37 cellular contexts compared by ENCODE assay signal in genomic region chr1:53703174-53703573, GRCh38. TPM values are rescaled to one million over a fixed set of nuclear protein-coding genes. Genes with fewer than 3 reads are reported as not detected.
"Had no signal": no experiment of that assay in that cellular context is flagged by ENCODE, and none has a peak within 500 bp of the region (broad histone marks: within the 10 kb centered on the region; RNA-seq: fewer than 3 reads in every experiment).

No MANE protein-coding gene starts in this region.

- H3K4me1 ChIP-seq: adrenal gland, body of pancreas, breast epithelium had no signal

- H3K4me3 ChIP-seq: adrenal gland, body of pancreas, breast epithelium had no signal

- H3K4me3 Mint-ChIP-seq: activated B cell treated with CpG ODN at 0.5 μM for 24 hours; activated CD4-positive, alpha-beta memory T cell treated with anti-CD3 and anti-CD28 coated beads for 36 hours; activated CD4-positive, alpha-beta T cell treated with anti-CD3 and anti-CD28 coated beads, Interleukin-2, amount 10 ng/mL, durations not matched to agents 24 days and 14 days; activated CD8-positive, alpha-beta T cell treated with anti-CD3 and anti-CD28 coated beads for 36 hours; activated naive CD4-positive, alpha-beta T cell treated with anti-CD3 and anti-CD28 coated beads for 36 hours; activated naive CD8-positive, alpha-beta T cell treated with anti-CD3 and anti-CD28 coated beads for 36 hours; activated T-cell treated with anti-CD3 and anti-CD28 coated beads, Interleukin-2, amount 50 U/mL, for 4 hours; activated T-cell treated with anti-CD3 and anti-CD28 coated beads, Interleukin-2, amount 50 U/mL, for 72 hours; activated T-helper 1 cell treated with anti-CD3 and anti-CD28 coated beads, Interleukin-12 subunit alpha, Interleukin-12 subunit beta, Interleukin-2, Interleukin-4 antibody, amounts not matched to agents 30 ng/mL and 10 ng/mL and 1 ng/mL, durations not matched to agents 14 hours and 24 hours and 36 hours; activated T-helper 17 cell treated with anti-CD3 and anti-CD28 coated beads, Interleukin-2, amount 50 U/mL, for 72 hours; T-helper 1 cell treated with Interleukin-12 subunit alpha and Interleukin-12 subunit beta and Interleukin-4 antibody, amounts not matched to agents 30 μg/mL and 1 μg/mL, for 36 hours; T-helper 2 cell treated with Interferon-gamma antibody and Interleukin-4, amounts not matched to agents 5 μg/mL and 100 μg/mL, for 36 hours had no signal

- H3K27me3 ChIP-seq: adrenal gland, body of pancreas, brain microvascular endothelial cell, breast epithelium had no signal

- H3K36me3 ChIP-seq: adrenal gland, breast epithelium had no signal

- H3K36me3 Mint-ChIP-seq: activated CD4-positive, alpha-beta memory T cell treated with anti-CD3 and anti-CD28 coated beads for 36 hours; activated naive CD4-positive, alpha-beta T cell treated with anti-CD3 and anti-CD28 coated beads, Interleukin-2, amount 50 U/mL, for 72 hours; activated naive CD8-positive, alpha-beta T cell treated with anti-CD3 and anti-CD28 coated beads for 36 hours had no signal

- DNase-seq: activated B cell treated with CpG ODN at 0.5 μM for 24 hours; activated CD4-positive, alpha-beta memory T cell treated with anti-CD3 and anti-CD28 coated beads for 36 hours; activated CD4-positive, alpha-beta T cell treated with anti-CD3 and anti-CD28 coated beads for 4 hours; activated CD4-positive, alpha-beta T cell treated with anti-CD3 and anti-CD28 coated beads, Interleukin-2, amount 10 ng/mL, durations not matched to agents 24 days and 14 days; activated CD4-positive, alpha-beta T cell treated with anti-CD3 and anti-CD28 coated beads, Interleukin-2, amount 50 U/mL, for 1 hour; activated CD4-positive, alpha-beta T cell treated with anti-CD3 and anti-CD28 coated beads, Interleukin-2, amount 50 U/mL, for 4 hours; activated CD4-positive, CD25-positive, alpha-beta regulatory T cell treated with anti-CD3 and anti-CD28 coated beads, Interleukin-2, amount 50 U/mL, for 72 hours; activated CD8-positive, alpha-beta memory T cell treated with anti-CD3 and anti-CD28 coated beads, Interleukin-2, amount 50 U/mL, for 4 hours; activated CD8-positive, alpha-beta T cell treated with anti-CD3 and anti-CD28 coated beads for 36 hours; activated effector memory CD4-positive, alpha-beta T cell treated with anti-CD3 and anti-CD28 coated beads, Interleukin-2, amount 50 U/mL, for 16 hours; activated gamma-delta T cell treated with Interleukin-2 at 50 U/mL for 16 hours; activated naive CD4-positive, alpha-beta T cell; activated naive CD4-positive, alpha-beta T cell treated with anti-CD3 and anti-CD28 coated beads for 36 hours; activated naive CD4-positive, alpha-beta T cell treated with anti-CD3 and anti-CD28 coated beads, Interleukin-2, amount 50 U/mL, for 16 hours; activated naive CD8-positive, alpha-beta T cell treated with anti-CD3 and anti-CD28 coated beads for 36 hours; activated T-cell treated with anti-CD3 and anti-CD28 coated beads for 4 hours; activated T-cell treated with anti-CD3 and anti-CD28 coated beads, Interleukin-2, amount 50 U/mL, for 1 hour; activated T-cell treated with anti-CD3 and anti-CD28 coated beads, Interleukin-2, amount 50 U/mL, for 4 hours; activated T-cell treated with anti-CD3 and anti-CD28 coated beads, Interleukin-2, amount 50 U/mL, for 72 hours; adrenal gland; amniotic stem cell; body of pancreas; brain microvascular endothelial cell; central memory CD4-positive, alpha-beta T cell; T-helper 1 cell; T-helper 2 cell; T-helper 9 cell had no signal

- H3K27ac Mint-ChIP-seq: activated B cell treated with CpG ODN at 0.5 μM for 24 hours; activated CD4-positive, alpha-beta memory T cell treated with anti-CD3 and anti-CD28 coated beads for 36 hours; activated CD4-positive, alpha-beta T cell treated with anti-CD3 and anti-CD28 coated beads, Interleukin-2, amount 10 ng/mL, durations not matched to agents 24 days and 14 days; activated CD8-positive, alpha-beta T cell treated with anti-CD3 and anti-CD28 coated beads for 36 hours; activated naive CD4-positive, alpha-beta T cell treated with anti-CD3 and anti-CD28 coated beads for 36 hours; activated naive CD8-positive, alpha-beta T cell treated with anti-CD3 and anti-CD28 coated beads for 36 hours; activated T-cell treated with anti-CD3 and anti-CD28 coated beads, Interleukin-2, amount 50 U/mL, for 72 hours; activated T-helper 1 cell treated with anti-CD3 and anti-CD28 coated beads, Interleukin-12 subunit alpha, Interleukin-12 subunit beta, Interleukin-2, Interleukin-4 antibody, amounts not matched to agents 30 ng/mL and 10 ng/mL and 1 ng/mL, durations not matched to agents 14 hours and 24 hours and 36 hours; activated T-helper 17 cell treated with anti-CD3 and anti-CD28 coated beads, Interleukin-2, amount 50 U/mL, for 72 hours; T-helper 1 cell treated with Interleukin-12 subunit alpha and Interleukin-12 subunit beta and Interleukin-4 antibody, amounts not matched to agents 30 μg/mL and 1 μg/mL, for 36 hours; T-helper 2 cell treated with Interferon-gamma antibody and Interleukin-4, amounts not matched to agents 5 μg/mL and 100 μg/mL, for 36 hours had no signal

- H3K9me3 Mint-ChIP-seq: activated CD4-positive, alpha-beta memory T cell treated with anti-CD3 and anti-CD28 coated beads for 36 hours; activated CD4-positive, alpha-beta T cell treated with anti-CD3 and anti-CD28 coated beads, Interleukin-2, amount 10 ng/mL, durations not matched to agents 24 days and 14 days; activated CD8-positive, alpha-beta T cell treated with anti-CD3 and anti-CD28 coated beads for 36 hours; activated naive CD4-positive, alpha-beta T cell treated with anti-CD3 and anti-CD28 coated beads for 36 hours; activated naive CD4-positive, alpha-beta T cell treated with anti-CD3 and anti-CD28 coated beads, Interleukin-2, amount 50 U/mL, for 72 hours; activated naive CD8-positive, alpha-beta T cell treated with anti-CD3 and anti-CD28 coated beads for 36 hours; activated T-cell treated with anti-CD3 and anti-CD28 coated beads, Interleukin-2, amount 50 U/mL, for 4 hours; activated T-cell treated with anti-CD3 and anti-CD28 coated beads, Interleukin-2, amount 50 U/mL, for 72 hours; activated T-helper 1 cell treated with anti-CD3 and anti-CD28 coated beads, Interleukin-12 subunit alpha, Interleukin-12 subunit beta, Interleukin-2, Interleukin-4 antibody, amounts not matched to agents 30 ng/mL and 10 ng/mL and 1 ng/mL, durations not matched to agents 14 hours and 24 hours and 36 hours; activated T-helper 17 cell treated with anti-CD3 and anti-CD28 coated beads, Interleukin-2, amount 50 U/mL, for 72 hours; T-helper 1 cell treated with Interleukin-12 subunit alpha and Interleukin-12 subunit beta and Interleukin-4 antibody, amounts not matched to agents 30 μg/mL and 1 μg/mL, for 36 hours; T-helper 2 cell treated with Interferon-gamma antibody and Interleukin-4, amounts not matched to agents 5 μg/mL and 100 μg/mL, for 36 hours had no signal

- H3K27me3 Mint-ChIP-seq: activated CD8-positive, alpha-beta T cell treated with anti-CD3 and anti-CD28 coated beads for 36 hours had no signal

- H3K9me3 ChIP-seq: adrenal gland, body of pancreas, breast epithelium had no signal

- FAIRE-seq: astrocyte, TTC549 had no signal

- H3K4me1 Mint-ChIP-seq: activated B cell treated with CpG ODN at 0.5 μM for 24 hours; activated CD4-positive, alpha-beta T cell treated with anti-CD3 and anti-CD28 coated beads, Interleukin-2, amount 10 ng/mL, durations not matched to agents 24 days and 14 days; activated naive CD8-positive, alpha-beta T cell treated with anti-CD3 and anti-CD28 coated beads for 36 hours; activated T-helper 17 cell treated with anti-CD3 and anti-CD28 coated beads, Interleukin-2, amount 50 U/mL, for 72 hours had no signal

- H3K27ac ChIP-seq: adrenal gland, body of pancreas, brain microvascular endothelial cell, breast epithelium, VCaP had no signal

- ATAC-seq: activated CD8-positive, alpha-beta T cell treated with anti-CD3 and anti-CD28 coated beads for 36 hours; activated naive CD4-positive, alpha-beta T cell treated with anti-CD3 and anti-CD28 coated beads, Interleukin-2, amount 50 U/mL, for 72 hours; activated T-cell treated with anti-CD3 and anti-CD28 coated beads, Interleukin-2, amount 50 U/mL, for 4 hours; activated T-cell treated with anti-CD3 and anti-CD28 coated beads, Interleukin-2, amount 50 U/mL, for 72 hours; activated T-helper 17 cell treated with anti-CD3 and anti-CD28 coated beads, Interleukin-2, amount 50 U/mL, for 72 hours; body of pancreas had no signal

RNA-seq across cellular contexts. Expression of gene GLIS1, which starts 35.8 kb away (rescaled TPM):
- total RNA-seq: activated B cell treated with CpG ODN at 0.5 μM for 24 hours; activated CD4-positive, alpha-beta memory T cell treated with anti-CD3 and anti-CD28 coated beads for 36 hours; activated CD4-positive, alpha-beta T cell treated with anti-CD3 and anti-CD28 coated beads, Interleukin-2, amount 10 ng/mL, durations not matched to agents 24 days and 14 days; activated CD8-positive, alpha-beta memory T cell treated with anti-CD3 and anti-CD28 coated beads for 36 hours; activated CD8-positive, alpha-beta T cell treated with anti-CD3 and anti-CD28 coated beads for 36 hours; activated naive CD4-positive, alpha-beta T cell treated with anti-CD3 and anti-CD28 coated beads for 36 hours; activated naive CD4-positive, alpha-beta T cell treated with anti-CD3 and anti-CD28 coated beads, Interleukin-2, amount 50 U/mL, for 72 hours; activated T-cell treated with anti-CD3 and anti-CD28 coated beads, Interleukin-2, amount 50 U/mL, for 4 hours; activated T-cell treated with anti-CD3 and anti-CD28 coated beads, Interleukin-2, amount 50 U/mL, for 72 hours; activated T-helper 17 cell treated with anti-CD3 and anti-CD28 coated beads, Interleukin-2, amount 50 U/mL, for 72 hours had no signal
